1 cellular context compared by ENCODE assay signal in the genomic region with DNA sequence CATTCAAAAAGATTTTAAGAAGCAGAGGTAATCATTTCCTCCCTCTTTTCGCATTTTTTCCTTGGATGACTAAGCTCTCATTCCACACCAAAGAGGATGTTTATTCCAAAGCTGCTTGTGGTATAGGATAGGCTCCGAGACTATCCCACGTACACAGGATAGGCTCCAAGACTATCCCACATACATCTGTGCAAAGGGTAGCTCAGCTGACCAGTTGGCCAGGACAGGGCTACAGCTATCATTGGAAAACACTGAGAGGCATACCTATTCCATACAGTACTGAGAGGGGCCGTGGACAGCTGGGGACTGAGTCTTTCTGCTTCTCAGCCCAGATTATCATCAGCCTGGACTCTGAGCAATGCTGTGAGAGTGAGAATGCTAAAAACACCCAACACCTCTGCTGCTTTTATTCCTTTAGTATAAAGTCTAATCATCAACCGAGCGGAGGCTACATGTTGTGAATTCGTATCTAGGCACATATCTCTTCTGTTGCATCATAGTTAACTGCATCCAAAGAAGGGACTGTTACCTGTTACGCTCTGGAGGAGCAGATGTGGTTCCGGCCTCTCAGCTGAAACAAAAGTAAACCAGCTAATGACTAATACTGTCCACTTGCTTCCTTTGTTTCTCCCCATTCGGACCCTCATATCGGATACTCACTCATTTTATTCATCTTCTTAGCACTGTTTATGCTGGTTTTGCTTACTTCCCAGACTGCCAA.
A peak's percentile ranks its signal among the peaks of the same experiment; 100 is the strongest.
TF ChIP-seq lines count a peak whose summit lies in the region.

No MANE protein-coding gene starts in this region.

TF ChIP-seq in SK-N-SH, 30 proteins besides CTCF, POLR2A, EP300 and RAD21 (continued from another document):
- TF ChIP-seq RXRA (IDR thresholded peaks at IDR 0.05; ENCODE audit: borderline replicate concordance, low read depth), result 0 out of 2 replicates have a peak, but pooled peaks have one; percentile 6
- TF ChIP-seq, protein P1, sequence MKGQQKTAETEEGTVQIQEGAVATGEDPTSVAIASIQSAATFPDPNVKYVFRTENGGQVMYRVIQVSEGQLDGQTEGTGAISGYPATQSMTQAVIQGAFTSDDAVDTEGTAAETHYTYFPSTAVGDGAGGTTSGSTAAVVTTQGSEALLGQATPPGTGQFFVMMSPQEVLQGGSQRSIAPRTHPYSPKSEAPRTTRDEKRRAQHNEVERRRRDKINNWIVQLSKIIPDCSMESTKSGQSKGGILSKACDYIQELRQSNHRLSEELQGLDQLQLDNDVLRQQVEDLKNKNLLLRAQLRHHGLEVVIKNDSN (IDR thresholded peaks at IDR 0.05; ENCODE audit: borderline replicate concordance, low read depth), result no peak
- TF ChIP-seq, protein P2, sequence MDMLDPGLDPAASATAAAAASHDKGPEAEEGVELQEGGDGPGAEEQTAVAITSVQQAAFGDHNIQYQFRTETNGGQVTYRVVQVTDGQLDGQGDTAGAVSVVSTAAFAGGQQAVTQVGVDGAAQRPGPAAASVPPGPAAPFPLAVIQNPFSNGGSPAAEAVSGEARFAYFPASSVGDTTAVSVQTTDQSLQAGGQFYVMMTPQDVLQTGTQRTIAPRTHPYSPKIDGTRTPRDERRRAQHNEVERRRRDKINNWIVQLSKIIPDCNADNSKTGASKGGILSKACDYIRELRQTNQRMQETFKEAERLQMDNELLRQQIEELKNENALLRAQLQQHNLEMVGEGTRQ (IDR thresholded peaks at IDR 0.05; ENCODE audit: borderline replicate concordance, low read depth, low read length), result no peak
